In the genomic region with DNA sequence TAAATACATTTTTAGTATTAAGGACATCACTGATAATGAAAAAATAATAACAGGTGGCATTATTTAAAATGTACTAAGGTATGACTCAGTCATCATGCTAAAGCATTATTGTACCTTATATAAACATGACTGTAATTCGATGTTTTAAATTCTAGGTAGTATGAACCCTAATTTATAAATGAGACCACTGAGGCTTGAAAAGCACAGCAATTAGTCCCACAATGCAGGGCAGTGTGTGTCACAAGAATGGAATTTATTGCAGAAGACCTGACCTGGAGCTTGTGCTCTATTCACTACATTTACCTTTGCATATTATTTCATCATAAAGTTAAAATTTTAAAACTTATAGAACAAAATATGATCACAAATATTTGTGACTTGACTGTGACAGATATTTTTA, we compare ENCODE assay signal across 20 cellular contexts.
DNase-seq lines count a peak whose midpoint lies in the region; ATAC-seq, FAIRE-seq and TF ChIP-seq lines count a peak whose summit lies in the region.
"Had no signal": no experiment of that assay in that cellular context is flagged by ENCODE, and none has a peak within 500 bp of the region (broad histone marks: within the 10 kb centered on the region; RNA-seq: fewer than 3 reads in every experiment).

No MANE protein-coding gene starts in this region.

- no peaks in the 10 kb centered on the region for H3K79me2 ChIP-seq in mammary epithelial cell (ENCODE audit: insufficient read depth, low read length)

- H3K27me3 Mint-ChIP-seq in MCF 10A (ENCODE audit: insufficient read depth, unreplicated experiment), result no peaks in the 10 kb centered on the region
- H3K27me3 Mint-ChIP-seq in activated naive CD8-positive, alpha-beta T cell treated with anti-CD3 and anti-CD28 coated beads, Interleukin-2, amount 50 U/mL, for 24 hours, result peaks cover 1% of the 10 kb centered on the region
- H3K27me3 Mint-ChIP-seq: CD8-positive, alpha-beta memory T cell had no signal

- CTCF ChIA-PET in MCF 10A (lab: Yijun Ruan, JAX) (no interaction called here), mammary epithelial cell (lab: Charles Lee; ENCODE audit: low non-redundant PET) (no interaction called here)

- H3K27me3 ChIP-seq in mammary epithelial cell (ENCODE audit: insufficient read depth, low read length), result no peaks in the 10 kb centered on the region

- H3K36me3 ChIP-seq in mammary epithelial cell (ENCODE audit: insufficient read depth, low read length), result no peaks in the 10 kb centered on the region
- H3K36me3 ChIP-seq: HAP-1 had no signal

- H3K9me3 Mint-ChIP-seq in MCF 10A (ENCODE audit: unreplicated experiment), result no peaks in the 10 kb centered on the region
- H3K9me3 Mint-ChIP-seq in activated naive CD8-positive, alpha-beta T cell treated with anti-CD3 and anti-CD28 coated beads, Interleukin-2, amount 50 U/mL, for 24 hours, result no peaks in the 10 kb centered on the region
- H3K9me3 Mint-ChIP-seq: T-helper 1 cell treated with Interleukin-12 subunit alpha and Interleukin-12 subunit beta and Interleukin-4 antibody, amounts not matched to agents 30 μg/mL and 1 μg/mL, for 36 hours had no signal

- H3K27ac ChIP-seq in mammary epithelial cell (ENCODE audit: insufficient read depth, low read depth, low read length), result no peak overlapping the region
- H3K27ac ChIP-seq: RWPE1 had no signal

- TF ChIP-seq CTCF in MCF 10A (IDR thresholded peaks at IDR 0.05; ENCODE audit: unreplicated experiment), result no peak
- no peak for TF ChIP-seq CTCF in mammary epithelial cell (conservative IDR thresholded peaks at IDR 0.05 in 1 of 2, IDR thresholded peaks at IDR 0.05 in 1 of 2; ENCODE audit: extremely low read depth in 1 of 2, insufficient read depth in 1 of 2, low read depth in 1 of 2, low read length in 2 of 2)
- no peak for TF ChIP-seq CTCF in retinal pigment epithelial cell (conservative IDR thresholded peaks at IDR 0.05; ENCODE audit: low read depth, low read length)

- H3K4me1 ChIP-seq in mammary epithelial cell (ENCODE audit: insufficient read depth, low read length), result no peaks in the 10 kb centered on the region
- H3K4me1 ChIP-seq: HAP-1 had no signal

- WGBS in mammary epithelial cell (ENCODE audit: low coverage, missing lambda C conversion rate), result 70% methylated on average over 1 of the region's 1 CpG

- no peak overlapping the region for H3K9ac ChIP-seq in mammary epithelial cell (ENCODE audit: insufficient read depth, low read length)

- no peak for FAIRE-seq in frontal cortex (lab: Jason Lieb, UNC)

- H4K20me1 ChIP-seq in mammary epithelial cell (ENCODE audit: insufficient read depth, low read length), result no peaks in the 10 kb centered on the region

- H3K4me3 ChIP-seq in mammary epithelial cell (replicated peaks in 1 of 3; ENCODE audit: insufficient read depth in 1 of 3, low read depth in 2 of 3, low read length in 3 of 3) (no peak overlapping the region), retinal pigment epithelial cell (ENCODE audit: low read length) (no peak overlapping the region)
- H3K4me3 ChIP-seq: HAP-1 had no signal

- no peak for ATAC-seq in activated naive CD8-positive, alpha-beta T cell treated with anti-CD3 and anti-CD28 coated beads, Interleukin-2, amount 50 U/mL, for 24 hours
- no peak for ATAC-seq in HG03565 (IDR thresholded peaks at IDR 0.05; ENCODE audit: unreplicated experiment)

- no peak overlapping the region for H3K27ac Mint-ChIP-seq in MCF 10A (ENCODE audit: low read depth, unreplicated experiment)
- H3K27ac Mint-ChIP-seq in activated naive CD8-positive, alpha-beta T cell treated with anti-CD3 and anti-CD28 coated beads, Interleukin-2, amount 50 U/mL, for 24 hours, result no peak overlapping the region
- H3K27ac Mint-ChIP-seq: CD8-positive, alpha-beta memory T cell; T-helper 1 cell treated with Interleukin-12 subunit alpha and Interleukin-12 subunit beta and Interleukin-4 antibody, amounts not matched to agents 30 μg/mL and 1 μg/mL, for 36 hours had no signal

- H3K9me3 ChIP-seq in mammary epithelial cell (replicated peaks; ENCODE audit: insufficient read depth, low read length), result no peaks in the 10 kb centered on the region
- H3K9me3 ChIP-seq: HAP-1 had no signal

- H2AFZ ChIP-seq in mammary epithelial cell (ENCODE audit: low read depth, low read length), result no peak overlapping the region

- no peak overlapping the region for H3K4me3 Mint-ChIP-seq in MCF 10A (ENCODE audit: unreplicated experiment)
- no peak overlapping the region for H3K4me3 Mint-ChIP-seq in activated naive CD8-positive, alpha-beta T cell treated with anti-CD3 and anti-CD28 coated beads, Interleukin-2, amount 50 U/mL, for 24 hours
- H3K4me3 Mint-ChIP-seq: CD8-positive, alpha-beta memory T cell; T-helper 1 cell treated with Interleukin-12 subunit alpha and Interleukin-12 subunit beta and Interleukin-4 antibody, amounts not matched to agents 30 μg/mL and 1 μg/mL, for 36 hours had no signal

- in situ Hi-C loops in mammary epithelial cell (cut with MboI; ENCODE audit: low sequenced_read_pairs in 2 of 2), result no loop called here

- H3K4me1 Mint-ChIP-seq in MCF 10A (ENCODE audit: insufficient read depth, unreplicated experiment), result peaks cover 7% of the 10 kb centered on the region
- H3K4me1 Mint-ChIP-seq in activated naive CD8-positive, alpha-beta T cell treated with anti-CD3 and anti-CD28 coated beads, Interleukin-2, amount 50 U/mL, for 24 hours, result no peaks in the 10 kb centered on the region
- H3K4me1 Mint-ChIP-seq: CD8-positive, alpha-beta memory T cell had no signal

- dilution Hi-C loops in mammary epithelial cell (cut with HindIII; ENCODE audit: low sequenced_read_pairs), result no loop called here

- H3K36me3 Mint-ChIP-seq in MCF 10A (ENCODE audit: insufficient read depth, unreplicated experiment), result no peaks in the 10 kb centered on the region
- no peaks in the 10 kb centered on the region for H3K36me3 Mint-ChIP-seq in activated naive CD8-positive, alpha-beta T cell treated with anti-CD3 and anti-CD28 coated beads, Interleukin-2, amount 50 U/mL, for 24 hours (ENCODE audit: low read depth)
- H3K36me3 Mint-ChIP-seq: CD8-positive, alpha-beta memory T cell had no signal

- BruUV-seq in MCF 10A (replicated peaks; lab: Mats Ljungman, UMichigan) (no TSS peak), mammary epithelial cell (replicated peaks; lab: Mats Ljungman, UMichigan) (no TSS peak)

- DNase-seq in MCF 10A (ENCODE audit: unreplicated experiment), result peak; percentile 8
- DNase-seq in mammary epithelial cell, result no peak
- DNase-seq in amniotic epithelial cell (ENCODE audit: low read depth), result peak; percentile 4
- peak; percentile 5 for DNase-seq in iPS-NIHi11 (ENCODE audit: low spot score)
- peak; percentile 23 for DNase-seq in retinal pigment epithelial cell (ENCODE audit: low read depth)
- DNase-seq in activated naive CD8-positive, alpha-beta T cell treated with anti-CD3 and anti-CD28 coated beads, Interleukin-2, amount 50 U/mL, for 24 hours, result no peak
- DNase-seq in frontal cortex (ENCODE audit: low spot score in 2 of 2), result no peak
- DNase-seq: C1 segment of cervical spinal cord; CD8-positive, alpha-beta memory T cell; DND-41; GDM1; NCI-H1436; NCI-H1930; NCI-H2171 treated with DMSO at 0.1 percent for 48 hours; NCI-H446; SIG-M5 had no signal

- POLR2A ChIA-PET in MCF 10A (lab: Yijun Ruan, JAX), result interaction anchor here (0.7 kb wide), 1 partner anchor 781 kb away, joined by 3 read pairs; no protein-coding TSS in a partner anchor

- intact Hi-C loops in MCF 10A (cut with micrococcal nuclease) (no loop called here), mammary epithelial cell (cut with micrococcal nuclease) (no loop called here)

- no peak overlapping the region for H3K4me2 ChIP-seq in mammary epithelial cell (ENCODE audit: insufficient read depth, low read depth, low read length)

Comparison
In these comparisons a context has a peak if more than half of its experiments do, and no peak if none do; other contexts are left out.
1. DNase-seq: peak in MCF 10A (single experiment), amniotic epithelial cell (single experiment), iPS-NIHi11 (single experiment) and retinal pigment epithelial cell (single experiment); none in mammary epithelial cell (single experiment), activated naive CD8-positive, alpha-beta T cell treated with anti-CD3 and anti-CD28 coated beads, Interleukin-2, amount 50 U/mL, for 24 hours (single experiment) and frontal cortex (0 of 2).